In the genomic region with DNA sequence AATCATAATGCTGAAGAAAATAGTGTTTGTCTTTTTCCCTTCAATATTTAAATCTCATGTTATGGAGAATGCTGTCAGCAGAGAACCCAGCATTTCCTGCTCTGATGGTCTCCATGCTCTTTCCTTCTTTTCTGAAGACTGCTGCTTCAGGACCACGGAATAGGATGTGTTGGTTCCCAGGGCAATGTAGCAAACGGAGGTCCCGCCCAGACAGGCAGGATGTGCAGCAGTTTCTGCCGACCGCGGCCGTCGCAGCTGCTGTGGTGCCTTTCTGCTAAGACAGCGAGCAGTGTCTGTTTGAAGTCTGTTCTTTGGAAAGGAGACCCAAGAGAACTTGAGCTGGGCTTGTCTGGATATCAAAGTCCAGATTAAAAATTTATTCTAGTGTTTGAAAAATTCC, we compare ENCODE assay signal across 10 cellular contexts.
DNase-seq lines count a peak whose midpoint lies in the region; ATAC-seq, FAIRE-seq and TF ChIP-seq lines count a peak whose summit lies in the region.
"Had no signal": no experiment of that assay in that cellular context is flagged by ENCODE, and none has a peak within 500 bp of the region (broad histone marks: within the 10 kb centered on the region; RNA-seq: fewer than 3 reads in every experiment).

No MANE protein-coding gene starts in this region.

- H3K9me3 Mint-ChIP-seq in astrocyte (ENCODE audit: unreplicated experiment) (peaks cover 9% of the 10 kb centered on the region), nephron (peaks cover 4% of the 10 kb centered on the region)

- H3K9ac ChIP-seq in astrocyte (ENCODE audit: low read length): no peak overlapping the region

- no peak overlapping the region for H3K27ac Mint-ChIP-seq in astrocyte (ENCODE audit: unreplicated experiment)
- H3K27ac Mint-ChIP-seq in nephron: peak overlapping the region; percentile 86 to 98 (median 93)

- no peaks in the 10 kb centered on the region for H3K9me3 ChIP-seq in astrocyte (ENCODE audit: insufficient read depth, low read depth, low read length)
- H3K9me3 ChIP-seq: esophagus squamous epithelium, transverse colon had no signal

- ATAC-seq in HG02610 (IDR thresholded peaks at IDR 0.05; ENCODE audit: unreplicated experiment) (no peak), HG03097 (IDR thresholded peaks at IDR 0.05; ENCODE audit: low FRiP score, unreplicated experiment) (no peak), GM21529 (IDR thresholded peaks at IDR 0.05; ENCODE audit: unreplicated experiment) (no peak)

- no peak overlapping the region for H3K4me3 Mint-ChIP-seq in astrocyte (ENCODE audit: unreplicated experiment)
- peak overlapping the region in 2 of 3 experiments; percentile 9 to 40 for H3K4me3 Mint-ChIP-seq in nephron

- peaks cover 22% of the 10 kb centered on the region for H3K4me1 ChIP-seq in astrocyte (ENCODE audit: insufficient read depth, low read length)

- H3K4me3 ChIP-seq in astrocyte (ENCODE audit: insufficient read depth, low read depth, low read length): no peak overlapping the region
- H3K4me3 ChIP-seq in lower leg skin (ENCODE audit: low read depth, poor library complexity, severe bottlenecking): no peak overlapping the region
- H3K4me3 ChIP-seq: transverse colon had no signal

- no peaks in the 10 kb centered on the region for H4K20me1 ChIP-seq in astrocyte (ENCODE audit: insufficient read depth, low read length)

- H3K36me3 Mint-ChIP-seq in astrocyte (ENCODE audit: low read depth, unreplicated experiment): peaks cover 2% of the 10 kb centered on the region
- H3K36me3 Mint-ChIP-seq in nephron (ENCODE audit: low read depth): peaks cover 4% of the 10 kb centered on the region

- peak overlapping the region; percentile 6 for H3K4me2 ChIP-seq in astrocyte (ENCODE audit: low read length)

- peaks cover 25% of the 10 kb centered on the region for H3K4me1 Mint-ChIP-seq in astrocyte (ENCODE audit: low read depth, unreplicated experiment)
- H3K4me1 Mint-ChIP-seq in nephron: peaks cover 51% of the 10 kb centered on the region

- no peak for TF ChIP-seq POLR2A in lower leg skin (IDR thresholded peaks at IDR 0.05)

- no peaks in the 10 kb centered on the region for H3K36me3 ChIP-seq in astrocyte (ENCODE audit: insufficient read depth, low read length)
- H3K36me3 ChIP-seq: esophagus squamous epithelium, transverse colon had no signal

- WGBS in lower leg skin, 2 donors: 25 to 29% methylated on average over 9 of the region's 9 CpGs

- peak; percentile 60 for FAIRE-seq in astrocyte (lab: Jason Lieb, UNC)

- H3K27me3 Mint-ChIP-seq in astrocyte (ENCODE audit: low read depth, unreplicated experiment) (no peaks in the 10 kb centered on the region), nephron (ENCODE audit: low read depth) (no peaks in the 10 kb centered on the region)

- TF ChIP-seq CTCF in astrocyte (IDR thresholded peaks at IDR 0.05; ENCODE audit: insufficient read depth, low read depth, low read length) (no peak), nephron (IDR thresholded peaks at IDR 0.05; ENCODE audit: unreplicated experiment in 3 of 3) (no peak), lower leg skin (IDR thresholded peaks at IDR 0.05) (no peak)

- in situ Hi-C loops in KBM-7 (cut with MboI; ENCODE audit: low pct_unique_long_range_greater_than_20kb, low sequenced_read_pairs): no loop called here

- no peak overlapping the region for H3K27ac ChIP-seq in astrocyte (ENCODE audit: low read depth, low read length)
- H3K27ac ChIP-seq: esophagus squamous epithelium had no signal

- H3K79me2 ChIP-seq in astrocyte (ENCODE audit: insufficient read depth, low read length): no peaks in the 10 kb centered on the region

- intact Hi-C loops in lower leg skin (cut with DNase I; ENCODE audit: low total_unique reads): no loop called here

- H3K27me3 ChIP-seq in astrocyte (ENCODE audit: insufficient read depth, low read length): no peaks in the 10 kb centered on the region
- H3K27me3 ChIP-seq: esophagus squamous epithelium, transverse colon had no signal

- H2AFZ ChIP-seq in astrocyte (ENCODE audit: low read depth, low read length): peak overlapping the region; percentile 1

- DNase-seq in Daoy (ENCODE audit: low read depth): peak; percentile 74
- peak; percentile 3 for DNase-seq in KBM-7
- peak; percentile 49 for DNase-seq in astrocyte (ENCODE audit: low read depth)
- no peak for DNase-seq in lower leg skin (ENCODE audit: low spot score in 2 of 2)
- DNase-seq: esophagus squamous epithelium, transverse colon had no signal

Comparison
In these comparisons a context has a peak if more than half of its experiments do, and no peak if none do; other contexts are left out.
1. DNase-seq: peak in Daoy (single experiment), KBM-7 (single experiment) and astrocyte (single experiment); none in lower leg skin (0 of 2).